Comparison of ENCODE assay signal across 1 cellular context in the genomic region with DNA sequence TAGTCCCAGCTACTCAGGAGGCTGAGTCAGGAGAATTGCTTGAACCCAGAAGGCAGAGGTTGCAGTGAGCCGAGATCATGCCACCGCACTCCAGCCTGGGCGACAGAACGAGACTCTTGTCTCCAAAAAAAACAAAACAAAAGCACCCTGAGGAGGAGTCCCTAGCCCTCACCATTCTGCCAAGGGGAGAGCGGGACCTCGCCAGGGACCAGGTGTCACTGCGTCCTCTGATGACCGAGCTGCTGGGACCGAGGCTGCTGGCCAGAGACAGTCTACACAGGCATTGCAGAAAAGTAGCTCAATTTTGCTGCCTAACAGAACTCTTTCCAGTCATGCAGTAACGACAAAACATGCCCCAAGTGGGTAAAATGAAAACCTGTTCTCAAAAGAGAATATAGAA.
TF ChIP-seq lines count a peak whose summit lies in the region.

No MANE protein-coding gene starts in this region.

TF ChIP-seq in WTC11, 78 proteins besides CTCF, POLR2A, EP300 and RAD21 (continued from another document):
- TF ChIP-seq, protein P1, sequence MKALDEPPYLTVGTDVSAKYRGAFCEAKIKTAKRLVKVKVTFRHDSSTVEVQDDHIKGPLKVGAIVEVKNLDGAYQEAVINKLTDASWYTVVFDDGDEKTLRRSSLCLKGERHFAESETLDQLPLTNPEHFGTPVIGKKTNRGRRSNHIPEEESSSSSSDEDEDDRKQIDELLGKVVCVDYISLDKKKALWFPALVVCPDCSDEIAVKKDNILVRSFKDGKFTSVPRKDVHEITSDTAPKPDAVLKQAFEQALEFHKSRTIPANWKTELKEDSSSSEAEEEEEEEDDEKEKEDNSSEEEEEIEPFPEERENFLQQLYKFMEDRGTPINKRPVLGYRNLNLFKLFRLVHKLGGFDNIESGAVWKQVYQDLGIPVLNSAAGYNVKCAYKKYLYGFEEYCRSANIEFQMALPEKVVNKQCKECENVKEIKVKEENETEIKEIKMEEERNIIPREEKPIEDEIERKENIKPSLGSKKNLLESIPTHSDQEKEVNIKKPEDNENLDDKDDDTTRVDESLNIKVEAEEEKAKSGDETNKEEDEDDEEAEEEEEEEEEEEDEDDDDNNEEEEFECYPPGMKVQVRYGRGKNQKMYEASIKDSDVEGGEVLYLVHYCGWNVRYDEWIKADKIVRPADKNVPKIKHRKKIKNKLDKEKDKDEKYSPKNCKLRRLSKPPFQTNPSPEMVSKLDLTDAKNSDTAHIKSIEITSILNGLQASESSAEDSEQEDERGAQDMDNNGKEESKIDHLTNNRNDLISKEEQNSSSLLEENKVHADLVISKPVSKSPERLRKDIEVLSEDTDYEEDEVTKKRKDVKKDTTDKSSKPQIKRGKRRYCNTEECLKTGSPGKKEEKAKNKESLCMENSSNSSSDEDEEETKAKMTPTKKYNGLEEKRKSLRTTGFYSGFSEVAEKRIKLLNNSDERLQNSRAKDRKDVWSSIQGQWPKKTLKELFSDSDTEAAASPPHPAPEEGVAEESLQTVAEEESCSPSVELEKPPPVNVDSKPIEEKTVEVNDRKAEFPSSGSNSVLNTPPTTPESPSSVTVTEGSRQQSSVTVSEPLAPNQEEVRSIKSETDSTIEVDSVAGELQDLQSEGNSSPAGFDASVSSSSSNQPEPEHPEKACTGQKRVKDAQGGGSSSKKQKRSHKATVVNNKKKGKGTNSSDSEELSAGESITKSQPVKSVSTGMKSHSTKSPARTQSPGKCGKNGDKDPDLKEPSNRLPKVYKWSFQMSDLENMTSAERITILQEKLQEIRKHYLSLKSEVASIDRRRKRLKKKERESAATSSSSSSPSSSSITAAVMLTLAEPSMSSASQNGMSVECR (CRISPR knock-in tag; IDR thresholded peaks at IDR 0.05; ENCODE audit: borderline replicate concordance), result no peak
